ENCODE assay signal across 22 cellular contexts in the genomic region with DNA sequence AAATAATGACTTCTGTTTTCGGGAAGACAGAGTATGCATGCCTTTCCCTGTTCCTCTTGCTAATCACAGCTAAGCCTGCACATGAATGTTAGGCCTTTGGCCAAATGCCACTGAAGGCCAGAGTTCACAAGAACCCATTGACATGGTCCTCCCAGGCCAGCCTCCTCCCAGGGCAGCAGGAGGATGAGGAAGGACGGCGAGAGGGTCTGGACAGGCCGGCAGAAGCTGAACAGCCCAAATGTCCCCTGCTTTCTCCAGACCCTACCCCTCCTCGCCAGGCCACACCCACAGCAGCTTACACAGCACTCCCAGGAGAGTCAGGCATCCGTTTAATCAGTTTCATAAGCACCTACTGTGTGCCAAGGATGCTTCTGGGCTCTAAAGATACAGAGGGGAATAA.
DNase-seq lines count a peak whose midpoint lies in the region; ATAC-seq and TF ChIP-seq lines count a peak whose summit lies in the region.
"Had no signal": no experiment of that assay in that cellular context is flagged by ENCODE, and none has a peak within 500 bp of the region (broad histone marks: within the 10 kb centered on the region; RNA-seq: fewer than 3 reads in every experiment).

No MANE protein-coding gene starts in this region.

- intact Hi-C loops in right cardiac atrium (cut with DNase I), result no loop called here
- intact Hi-C loops in left cardiac atrium (cut with DNase I), result no loop called here
- intact Hi-C loops in esophagus muscularis mucosa (cut with DNase I), result no loop called here
- intact Hi-C loops in uterus (cut with DNase I; ENCODE audit: low total_unique reads), result no loop called here

- H3K36me3 ChIP-seq in esophagus muscularis mucosa, result no peaks in the 10 kb centered on the region
- H3K36me3 ChIP-seq in lung (ENCODE audit: control insufficient read depth in 2 of 2, insufficient read depth in 2 of 2, low read length in 2 of 2), result no peaks in the 10 kb centered on the region
- no peaks in the 10 kb centered on the region for H3K36me3 ChIP-seq in uterus
- H3K36me3 ChIP-seq: BLaER1 had no signal

- H3K4me1 ChIP-seq in right cardiac atrium (ENCODE audit: control insufficient read depth, insufficient read depth, low read length), result peaks cover 5% of the 10 kb centered on the region
- H3K4me1 ChIP-seq in esophagus muscularis mucosa, result peaks cover 0 to 19% (median 10%) of the 10 kb centered on the region in 4 donors
- no peaks in the 10 kb centered on the region for H3K4me1 ChIP-seq in lung (ENCODE audit: control insufficient read depth in 2 of 2, insufficient read depth in 2 of 2, low read length in 2 of 2)
- peaks cover 4 to 7% of the 10 kb centered on the region in 2 donors for H3K4me1 ChIP-seq in uterus
- no peaks in the 10 kb centered on the region for H3K4me1 ChIP-seq in foreskin keratinocyte

- TF ChIP-seq POLR2A in esophagus muscularis mucosa (IDR thresholded peaks at IDR 0.05; ENCODE audit: low read depth) (no peak), uterus (IDR thresholded peaks at IDR 0.05) (no peak)

- TF ChIP-seq CTCF in esophagus muscularis mucosa (IDR thresholded peaks at IDR 0.05) (no peak), lung (IDR thresholded peaks at IDR 0.05; ENCODE audit: control extremely low read depth, extremely low read depth) (no peak), uterus (IDR thresholded peaks at IDR 0.05) (no peak), foreskin keratinocyte (conservative IDR thresholded peaks at IDR 0.05) (no peak)

- H3K9me3 ChIP-seq in right cardiac atrium (ENCODE audit: control insufficient read depth, low read length), result no peaks in the 10 kb centered on the region
- H3K9me3 ChIP-seq in esophagus muscularis mucosa, result no peaks in the 10 kb centered on the region
- H3K9me3 ChIP-seq in lung (ENCODE audit: control insufficient read depth in 2 of 2, insufficient read depth in 1 of 2, low read length in 1 of 2), result no peaks in the 10 kb centered on the region
- no peaks in the 10 kb centered on the region for H3K9me3 ChIP-seq in uterus

- DNase-seq in right cardiac atrium (no peak), left cardiac atrium (no peak), esophagus muscularis mucosa (ENCODE audit: extremely low spot score) (peak; percentile 87), lung (ENCODE audit: low spot score) (peak; percentile 28), uterus (peak in 1 of 2 donors; percentile 39), foreskin keratinocyte (no peak)
- no peak for DNase-seq in activated CD4-positive, alpha-beta T cell treated with anti-CD3 and anti-CD28 coated beads, Interleukin-2, amount 50 U/mL, for 48 hours
- DNase-seq: CD4-positive, CD25-positive, alpha-beta regulatory T cell; DMS53; NCI-H1092; NCI-H1417 treated with DMSO at 0.1 percent for 48 hours; NCI-H1694 treated with DMSO at 0.1 percent for 48 hours; NCI-H2107; NCI-H446; NCI-H524 treated with DMSO at 0.1 percent for 48 hours; NCI-H82; NK-92 treated with Interleukin-12 subunit alpha and Interleukin-12 subunit beta, amount 100 ng/mL, for 24 hours; PC-9; SHP77 treated with DMSO at 0.1 percent for 48 hours had no signal

- WGBS in right cardiac atrium, result 71% methylated on average over 6 of the region's 6 CpGs
- 74% methylated on average over 6 of the region's 6 CpGs for WGBS in esophagus muscularis mucosa
- 72 to 74% methylated on average over 6 of the region's 6 CpGs for WGBS in lung, 2 donors

- H3K27ac ChIP-seq in right cardiac atrium (ENCODE audit: low read length), result no peak overlapping the region
- no peak overlapping the region for H3K27ac ChIP-seq in esophagus muscularis mucosa (replicated peaks in 1 of 4)
- no peak overlapping the region for H3K27ac ChIP-seq in lung (ENCODE audit: low read depth in 1 of 2, low read length in 1 of 2)
- H3K27ac ChIP-seq in uterus, result peak overlapping the region; percentile 51 to 81
- H3K27ac ChIP-seq in foreskin keratinocyte, result no peak overlapping the region
- H3K27ac ChIP-seq: BLaER1, HL-60, PC-9 had no signal

- no peaks in the 10 kb centered on the region for H3K27me3 ChIP-seq in right cardiac atrium (ENCODE audit: control insufficient read depth, insufficient read depth)
- peaks cover 0 to 7% (median 0%) of the 10 kb centered on the region in 4 donors for H3K27me3 ChIP-seq in esophagus muscularis mucosa
- H3K27me3 ChIP-seq in lung (ENCODE audit: control insufficient read depth, insufficient read depth), result no peaks in the 10 kb centered on the region
- no peaks in the 10 kb centered on the region for H3K27me3 ChIP-seq in uterus
- H3K27me3 ChIP-seq in foreskin keratinocyte, result peaks cover 69% of the 10 kb centered on the region
- H3K27me3 ChIP-seq: BLaER1 had no signal

- no peak for TF ChIP-seq EP300 in esophagus muscularis mucosa (IDR thresholded peaks at IDR 0.05)

- ATAC-seq in right cardiac atrium (peak; percentile 16 to 31), left cardiac atrium (no peak), lung (ENCODE audit: insufficient read depth, low FRiP score) (no peak), foreskin keratinocyte (no peak), HG03175 (IDR thresholded peaks at IDR 0.05; ENCODE audit: unreplicated experiment) (no peak)

- H3K4me3 ChIP-seq in right cardiac atrium (ENCODE audit: low read length) (no peak overlapping the region), esophagus muscularis mucosa (no peak overlapping the region), lung (no peak overlapping the region), uterus (no peak overlapping the region)
- H3K4me3 ChIP-seq: BLaER1, PC-9 had no signal

Comparison
In these comparisons a context has a peak if more than half of its experiments do, and no peak if none do; other contexts are left out.
1. ATAC-seq: peak in right cardiac atrium (2 of 2); none in left cardiac atrium (0 of 2), lung (single experiment), foreskin keratinocyte (single experiment) and HG03175 (single experiment).
2. DNase-seq: peak in esophagus muscularis mucosa (single experiment) and lung (single experiment); none in right cardiac atrium (0 of 3), left cardiac atrium (single experiment), foreskin keratinocyte (0 of 2) and activated CD4-positive, alpha-beta T cell treated with anti-CD3 and anti-CD28 coated beads, Interleukin-2, amount 50 U/mL, for 48 hours (0 of 2).
3. H3K27ac ChIP-seq: peak in uterus (2 of 2); none in right cardiac atrium (single experiment), esophagus muscularis mucosa (0 of 4), lung (0 of 2) and foreskin keratinocyte (single experiment).